In genomic region chr20:17533396-17533795, GRCh38 we compare ENCODE assay signal across 9 cellular contexts. TPM values are rescaled to one million over a fixed set of nuclear protein-coding genes. Genes with fewer than 3 reads are reported as not detected.
A peak's percentile ranks its signal among the peaks of the same experiment; 100 is the strongest.
DNase-seq lines count a peak whose midpoint lies in the region; ATAC-seq and TF ChIP-seq lines count a peak whose summit lies in the region.
"Had no signal": no experiment of that assay in that cellular context is flagged by ENCODE, and none has a peak within 500 bp of the region (broad histone marks: within the 10 kb centered on the region; RNA-seq: fewer than 3 reads in every experiment).

No MANE protein-coding gene starts in this region.

- H3K36me3 ChIP-seq in ascending aorta: no peaks in the 10 kb centered on the region

- peaks cover 0 to 20% of the 10 kb centered on the region in 2 donors for H3K4me1 ChIP-seq in ascending aorta

- peak; percentile 25 for ATAC-seq in WTC11
- ATAC-seq in activated naive CD8-positive, alpha-beta T cell treated with anti-CD3 and anti-CD28 coated beads, Interleukin-2, amount 50 U/mL, for 24 hours: no peak

- CTCF ChIA-PET in WTC11 (lab: Charles Lee): interaction anchor here (0.6 to 1.8 kb wide), 8 partner anchors 28 to 608 kb away, joined by 3 to 5 read pairs (median 3); partner anchors contain the start of gene DSTN

- POLR2A ChIA-PET in WTC11 (lab: Charles Lee): interaction anchor here (1.5 kb wide), 1 partner anchor 36 kb away, joined by 6 read pairs; the partner anchor contains the start of gene DSTN

- peak; percentile 43 for DNase-seq in DMS 273 (lab: John Stamatoyannopoulos, UW; ENCODE audit: unreplicated experiment)
- no peak for DNase-seq in DMS 273 treated with DMSO at 0.1 percent for 48 hours (lab: John Stamatoyannopoulos, UW)
- DNase-seq in NB4 (ENCODE audit: low read depth): peak; percentile 85
- no peak for DNase-seq in WTC11 (ENCODE audit: low spot score)
- DNase-seq in left kidney (ENCODE audit: low read depth, low spot score): peak; percentile 55
- no peak for DNase-seq in activated naive CD8-positive, alpha-beta T cell treated with anti-CD3 and anti-CD28 coated beads, Interleukin-2, amount 50 U/mL, for 24 hours
- no peak for DNase-seq in ascending aorta (ENCODE audit: low spot score in 2 of 2)
- no peak for DNase-seq in T1000 (lab: John Stamatoyannopoulos, UW)

- peaks cover 4% of the 10 kb centered on the region for H3K9me3 Mint-ChIP-seq in WTC11
- no peaks in the 10 kb centered on the region for H3K9me3 Mint-ChIP-seq in activated naive CD8-positive, alpha-beta T cell treated with anti-CD3 and anti-CD28 coated beads, Interleukin-2, amount 50 U/mL, for 24 hours

- H3K27ac ChIP-seq in ascending aorta: no peak overlapping the region
- H3K27ac ChIP-seq: epithelial cell of prostate had no signal

- H3K27ac Mint-ChIP-seq in WTC11: peak overlapping the region; percentile 29; the same call in 1 of the 2 replicates
- no peak overlapping the region for H3K27ac Mint-ChIP-seq in activated naive CD8-positive, alpha-beta T cell treated with anti-CD3 and anti-CD28 coated beads, Interleukin-2, amount 50 U/mL, for 24 hours

- no peak for TF ChIP-seq CTCF in NB4 (IDR thresholded peaks at IDR 0.05; ENCODE audit: low read depth, low read length)
- no peak for TF ChIP-seq CTCF in WTC11 (IDR thresholded peaks at IDR 0.05)
- no peak for TF ChIP-seq CTCF in ascending aorta (IDR thresholded peaks at IDR 0.05)

- intact Hi-C loops in ascending aorta (cut with DNase I): no loop called here

- H3K36me3 Mint-ChIP-seq in WTC11: peaks cover 4% of the 10 kb centered on the region
- H3K36me3 Mint-ChIP-seq in activated naive CD8-positive, alpha-beta T cell treated with anti-CD3 and anti-CD28 coated beads, Interleukin-2, amount 50 U/mL, for 24 hours (ENCODE audit: low read depth): no peaks in the 10 kb centered on the region

- no peaks in the 10 kb centered on the region for H3K27me3 ChIP-seq in ascending aorta

- peaks cover 22% of the 10 kb centered on the region for H3K27me3 Mint-ChIP-seq in WTC11 (ENCODE audit: low read depth)
- H3K27me3 Mint-ChIP-seq in activated naive CD8-positive, alpha-beta T cell treated with anti-CD3 and anti-CD28 coated beads, Interleukin-2, amount 50 U/mL, for 24 hours: peaks cover 21% of the 10 kb centered on the region

- peaks cover 31% of the 10 kb centered on the region for H3K4me1 Mint-ChIP-seq in WTC11
- H3K4me1 Mint-ChIP-seq in activated naive CD8-positive, alpha-beta T cell treated with anti-CD3 and anti-CD28 coated beads, Interleukin-2, amount 50 U/mL, for 24 hours: peaks cover 24% of the 10 kb centered on the region

- no peaks in the 10 kb centered on the region for H3K9me3 ChIP-seq in ascending aorta

- H3K4me3 Mint-ChIP-seq in WTC11: no peak overlapping the region
- no peak overlapping the region for H3K4me3 Mint-ChIP-seq in activated naive CD8-positive, alpha-beta T cell treated with anti-CD3 and anti-CD28 coated beads, Interleukin-2, amount 50 U/mL, for 24 hours

- TF ChIP-seq POLR2A in NB4 (IDR thresholded peaks at IDR 0.05; ENCODE audit: extremely low read depth, insufficient read length): no peak

- H3K4me3 ChIP-seq in NB4 (ENCODE audit: low read depth, low read length) (no peak overlapping the region), ascending aorta (no peak overlapping the region)

TF ChIP-seq in WTC11, 78 proteins besides CTCF, POLR2A, EP300 and RAD21:
- TF ChIP-seq MLX (CRISPR knock-in tag; IDR thresholded peaks at IDR 0.05) (no peak), CREB1 (CRISPR knock-in tag; IDR thresholded peaks at IDR 0.05) (no peak), TEAD1 (CRISPR knock-in tag; IDR thresholded peaks at IDR 0.05) (no peak), NFATC4 (CRISPR knock-in tag; IDR thresholded peaks at IDR 0.05) (no peak), TEAD4 (CRISPR knock-in tag; IDR thresholded peaks at IDR 0.05) (no peak), SOX15 (CRISPR knock-in tag; IDR thresholded peaks at IDR 0.05) (no peak), MAX (CRISPR knock-in tag; IDR thresholded peaks at IDR 0.05) (0 out of 2 replicates have a peak, but pooled peaks have one; percentile 29), SMAD4 (CRISPR knock-in tag; IDR thresholded peaks at IDR 0.05) (no peak), USF1 (CRISPR knock-in tag; IDR thresholded peaks at IDR 0.05) (peak; percentile 89), GABPB1 (CRISPR knock-in tag; IDR thresholded peaks at IDR 0.05) (0 out of 2 replicates have a peak, but pooled peaks have one; percentile 42), ZNF396 (CRISPR knock-in tag; IDR thresholded peaks at IDR 0.05; ENCODE audit: borderline replicate concordance) (no peak), NR3C1 (CRISPR knock-in tag; conservative IDR thresholded peaks at IDR 0.05; ENCODE audit: low read depth) (no peak), ATF6 (CRISPR knock-in tag; IDR thresholded peaks at IDR 0.05) (no peak), ZNF219 (CRISPR knock-in tag; IDR thresholded peaks at IDR 0.05; ENCODE audit: borderline replicate concordance) (no peak), USF2 (CRISPR knock-in tag; IDR thresholded peaks at IDR 0.05) (peak; percentile 95), NFYB (CRISPR knock-in tag; conservative IDR thresholded peaks at IDR 0.05; ENCODE audit: low read depth) (peak; percentile 62)

RNA-seq across cellular contexts. Expression of gene BFSP1, which starts 2.2 kb away (rescaled TPM):
- 1.9 to 3.0 TPM (median 2.7 TPM) in 3 replicates for total RNA-seq in WTC11 (2021)
- not detected for total RNA-seq in ascending aorta

RNA-seq across cellular contexts. Expression of gene DSTN, which starts 36.5 kb away (rescaled TPM):
- total RNA-seq in WTC11 (2021) (145 to 153 TPM (median 149 TPM) in 3 replicates), ascending aorta (452 TPM)

Comparison
In these comparisons a context has a peak if more than half of its experiments do, and no peak if none do; other contexts are left out.
1. DNase-seq: peak in DMS 273 (single experiment), NB4 (single experiment) and left kidney (single experiment); none in DMS 273 treated with DMSO at 0.1 percent for 48 hours (single experiment), WTC11 (single experiment), activated naive CD8-positive, alpha-beta T cell treated with anti-CD3 and anti-CD28 coated beads, Interleukin-2, amount 50 U/mL, for 24 hours (single experiment), ascending aorta (0 of 2) and T1000 (single experiment).